12 cellular contexts compared by ENCODE assay signal in the genomic region with DNA sequence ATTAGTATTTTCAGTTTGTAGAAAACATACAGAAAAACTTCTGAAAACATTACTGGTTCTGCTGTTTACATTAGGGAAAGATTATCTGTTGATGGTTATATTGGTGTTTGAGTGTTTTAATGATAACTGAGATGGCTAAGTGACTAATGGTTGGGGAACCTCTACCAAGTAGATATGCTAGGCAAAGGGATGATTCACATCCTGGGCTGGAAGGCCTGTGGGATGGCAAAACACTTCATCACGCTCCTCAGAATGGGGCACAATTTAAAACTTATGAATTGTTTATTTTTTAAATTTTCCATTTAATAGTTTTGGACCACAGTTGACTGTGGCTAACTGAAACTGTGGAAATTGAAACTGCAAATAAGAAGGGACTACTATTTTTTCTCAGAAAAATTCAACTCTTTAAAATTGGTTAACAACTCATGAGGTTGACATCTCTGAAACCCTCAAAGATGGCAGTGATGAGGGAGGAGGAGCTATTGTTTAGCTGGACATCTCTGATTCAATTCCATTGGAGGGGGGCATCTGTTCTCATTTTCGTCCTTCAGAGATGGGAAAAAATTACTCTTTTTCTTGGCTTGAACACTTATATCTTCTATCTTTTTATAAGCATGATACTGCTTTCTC. TPM values are rescaled to one million over a fixed set of nuclear protein-coding genes. Genes with fewer than 3 reads are reported as not detected.
DNase-seq lines count a peak whose midpoint lies in the region; ATAC-seq, FAIRE-seq and TF ChIP-seq lines count a peak whose summit lies in the region.
"Had no signal": no experiment of that assay in that cellular context is flagged by ENCODE, and none has a peak within 500 bp of the region (broad histone marks: within the 10 kb centered on the region; RNA-seq: fewer than 3 reads in every experiment).

No MANE protein-coding gene starts in this region.

- H3K9me3 Mint-ChIP-seq in T-helper 2 cell treated with Interferon-gamma antibody and Interleukin-4, amounts not matched to agents 5 μg/mL and 100 μg/mL, for 36 hours = no peaks in the 10 kb centered on the region
- H3K9me3 Mint-ChIP-seq in osteocyte (ENCODE audit: unreplicated experiment) = no peaks in the 10 kb centered on the region
- H3K9me3 Mint-ChIP-seq: endodermal cell had no signal

- peak; percentile 43 for FAIRE-seq in bronchial epithelial cell (lab: Jason Lieb, UNC)

- DNase-seq in T-helper 2 cell treated with Interferon-gamma antibody and Interleukin-4, amounts not matched to agents 5 μg/mL and 100 μg/mL, for 36 hours (ENCODE audit: low spot score) = peak; percentile 34
- DNase-seq in T-helper 2 cell (no peak), MG63 (peak; percentile 77), bronchial epithelial cell (ENCODE audit: low read depth) (peak; percentile 90), osteocyte (ENCODE audit: extremely low spot score, unreplicated experiment) (no peak), GM19240 (ENCODE audit: insufficient read length, low spot score) (no peak), heart right ventricle (no peak), CD1c-positive myeloid dendritic cell (ENCODE audit: extremely low spot score) (no peak)
- DNase-seq: AML-193, endodermal cell, Right ventricle myocardium superior had no signal

- H3K27ac Mint-ChIP-seq in T-helper 2 cell treated with Interferon-gamma antibody and Interleukin-4, amounts not matched to agents 5 μg/mL and 100 μg/mL, for 36 hours = peak overlapping the region; percentile 37
- H3K27ac Mint-ChIP-seq in osteocyte (ENCODE audit: unreplicated experiment) = peak overlapping the region; percentile 72
- H3K27ac Mint-ChIP-seq: endodermal cell had no signal

- WGBS in heart right ventricle, 2 donors = 33 to 42% methylated on average over 2 of the region's 2 CpGs

- H3K27me3 Mint-ChIP-seq in T-helper 2 cell treated with Interferon-gamma antibody and Interleukin-4, amounts not matched to agents 5 μg/mL and 100 μg/mL, for 36 hours (ENCODE audit: low read depth) = no peaks in the 10 kb centered on the region
- no peaks in the 10 kb centered on the region for H3K27me3 Mint-ChIP-seq in osteocyte (ENCODE audit: unreplicated experiment)

- intact Hi-C loops in heart right ventricle (cut with DNase I) = no loop called here

- peaks cover 54% of the 10 kb centered on the region for H3K4me1 Mint-ChIP-seq in T-helper 2 cell treated with Interferon-gamma antibody and Interleukin-4, amounts not matched to agents 5 μg/mL and 100 μg/mL, for 36 hours (ENCODE audit: low read depth)
- H3K4me1 Mint-ChIP-seq in osteocyte (ENCODE audit: unreplicated experiment) = peaks cover 14% of the 10 kb centered on the region

- no peak overlapping the region for H3K27ac ChIP-seq in heart right ventricle
- H3K27ac ChIP-seq: right atrium auricular region had no signal

- H3K36me3 ChIP-seq in MG63 = no peaks in the 10 kb centered on the region
- no peaks in the 10 kb centered on the region for H3K36me3 ChIP-seq in bronchial epithelial cell (ENCODE audit: control insufficient read depth, insufficient read depth, low read length)
- H3K36me3 ChIP-seq in heart right ventricle = no peaks in the 10 kb centered on the region
- H3K36me3 ChIP-seq: right atrium auricular region had no signal

- H3K36me3 Mint-ChIP-seq in T-helper 2 cell treated with Interferon-gamma antibody and Interleukin-4, amounts not matched to agents 5 μg/mL and 100 μg/mL, for 36 hours (ENCODE audit: low read depth) = peaks cover 1% of the 10 kb centered on the region
- H3K36me3 Mint-ChIP-seq in osteocyte (ENCODE audit: unreplicated experiment) = no peaks in the 10 kb centered on the region

- H3K4me1 ChIP-seq in heart right ventricle = peaks cover 0 to 10% (median 0%) of the 10 kb centered on the region in 9 donors
- H3K4me1 ChIP-seq: right atrium auricular region had no signal

- H3K27me3 ChIP-seq in MG63 (no peaks in the 10 kb centered on the region), bronchial epithelial cell (ENCODE audit: control insufficient read depth, insufficient read depth, low read length) (no peaks in the 10 kb centered on the region), heart right ventricle (no peaks in the 10 kb centered on the region)
- H3K27me3 ChIP-seq: right atrium auricular region had no signal

- no peak for ATAC-seq in heart right ventricle

- H3K4me3 ChIP-seq in MG63 (no peak overlapping the region), bronchial epithelial cell (ENCODE audit: low read depth, low read length) (no peak overlapping the region), heart right ventricle (no peak overlapping the region)
- H3K4me3 ChIP-seq: right atrium auricular region had no signal

- no peaks in the 10 kb centered on the region for H3K9me3 ChIP-seq in MG63
- H3K9me3 ChIP-seq in heart right ventricle = no peaks in the 10 kb centered on the region
- H3K9me3 ChIP-seq: right atrium auricular region had no signal

- no peak overlapping the region for H3K4me3 Mint-ChIP-seq in T-helper 2 cell treated with Interferon-gamma antibody and Interleukin-4, amounts not matched to agents 5 μg/mL and 100 μg/mL, for 36 hours
- no peak overlapping the region for H3K4me3 Mint-ChIP-seq in osteocyte (ENCODE audit: unreplicated experiment)
- H3K4me3 Mint-ChIP-seq: endodermal cell had no signal

- TF ChIP-seq CTCF in bronchial epithelial cell (IDR thresholded peaks at IDR 0.05; ENCODE audit: insufficient read depth, low read length, severe bottlenecking) (no peak), osteocyte (IDR thresholded peaks at IDR 0.05) (no peak), heart right ventricle (IDR thresholded peaks at IDR 0.05) (no peak)

RNA-seq across cellular contexts. Expression of gene PLCXD2, which starts 21.2 kb away (rescaled TPM):
- total RNA-seq in MG63 (2014; rRNA removed; shearing (Covaris generic); ENCODE audit: low replicate concordance) = 1.5 and 2.5 TPM in 2 replicates
- 12.1 and 30.5 TPM in 2 replicates for total RNA-seq in bronchial epithelial cell
- total RNA-seq in osteocyte = 0.91 and 1.6 TPM in 2 replicates
- 10 to 100 TPM in 2 of 10 donors, 1 to 10 TPM in 7, under 1 TPM in 1; 0.96 to 19.7 (median 3.2) TPM for total RNA-seq in heart right ventricle
- 1 to 10 TPM; 2.4 to 3.6 TPM for polyA plus RNA-seq in heart right ventricle

Comparison
In these comparisons a context has a peak if more than half of its experiments do, and no peak if none do; other contexts are left out.
1. DNase-seq: peak in T-helper 2 cell treated with Interferon-gamma antibody and Interleukin-4, amounts not matched to agents 5 μg/mL and 100 μg/mL, for 36 hours (single experiment), MG63 (single experiment) and bronchial epithelial cell (single experiment); none in T-helper 2 cell (0 of 5), osteocyte (single experiment), GM19240 (single experiment), heart right ventricle (0 of 2) and CD1c-positive myeloid dendritic cell (single experiment).